1 cellular context compared by ENCODE assay signal in the genomic region with DNA sequence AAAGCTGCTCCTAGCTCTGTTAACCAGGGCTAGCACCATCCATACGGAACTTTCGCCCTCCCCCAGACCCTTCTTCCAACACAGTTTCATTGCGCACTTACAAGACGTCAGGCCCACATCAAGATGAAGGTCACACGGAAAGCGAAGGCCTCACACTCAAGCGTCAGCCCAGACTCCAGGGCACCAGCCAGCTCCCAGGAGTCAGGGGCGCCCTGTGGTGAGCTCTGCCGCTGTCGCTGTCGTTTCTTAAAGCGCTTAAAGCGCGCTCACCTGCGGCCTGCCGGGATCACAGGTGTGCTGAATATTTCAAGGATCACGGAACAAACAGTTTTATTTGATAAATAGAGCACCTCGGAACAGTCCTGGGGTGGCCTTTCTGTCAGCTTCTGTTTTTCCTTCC.
TF ChIP-seq lines count a peak whose summit lies in the region.

No MANE protein-coding gene starts in this region.

TF ChIP-seq in H1, 55 proteins besides CTCF, POLR2A, EP300 and RAD21:
- no peak for TF ChIP-seq BRCA1 (IDR thresholded peaks at IDR 0.05; ENCODE audit: low read depth, low read length)
- no peak for TF ChIP-seq GABPA (IDR thresholded peaks at IDR 0.05; ENCODE audit: borderline replicate concordance, insufficient read depth, low read length)
- no peak for TF ChIP-seq KDM5A (IDR thresholded peaks at IDR 0.05; ENCODE audit: low read length)
- TF ChIP-seq SIRT6 (IDR thresholded peaks at IDR 0.05; ENCODE audit: low read length): no peak
- no peak for TF ChIP-seq SRF (IDR thresholded peaks at IDR 0.05; ENCODE audit: low read depth, low read length)
- no peak for TF ChIP-seq KDM4A (IDR thresholded peaks at IDR 0.05; ENCODE audit: low read depth, low read length, severe bottlenecking)
- no peak for TF ChIP-seq CBX5 (IDR thresholded peaks at IDR 0.05; ENCODE audit: low read depth, low read length)
- no peak for TF ChIP-seq CBX8 (IDR thresholded peaks at IDR 0.05; ENCODE audit: borderline replicate concordance, low read depth, low read length)
- TF ChIP-seq HDAC2 (IDR thresholded peaks at IDR 0.05; ENCODE audit: borderline replicate concordance in 1 of 2, low read depth in 2 of 2, low read length in 2 of 2): no peak
- no peak for TF ChIP-seq POU5F1 (IDR thresholded peaks at IDR 0.05; ENCODE audit: low read depth, low read length)
- no peak for TF ChIP-seq EZH2 (IDR thresholded peaks at IDR 0.05; ENCODE audit: low read depth, low read length, severe bottlenecking)
- no peak for TF ChIP-seq ASH2L (IDR thresholded peaks at IDR 0.05; ENCODE audit: low read length)
- no peak for TF ChIP-seq RFX5 (IDR thresholded peaks at IDR 0.05; ENCODE audit: borderline replicate concordance, low read depth, low read length)
- TF ChIP-seq CEBPB (IDR thresholded peaks at IDR 0.05; ENCODE audit: low read depth, low read length): no peak
- TF ChIP-seq POLR2AphosphoS5 (IDR thresholded peaks at IDR 0.05; ENCODE audit: low read depth, low read length): no peak
- no peak for TF ChIP-seq PHF8 (conservative IDR thresholded peaks at IDR 0.05; ENCODE audit: low read depth, low read length)
- no peak for TF ChIP-seq SAP30 (IDR thresholded peaks at IDR 0.05; ENCODE audit: insufficient read depth, insufficient replicate concordance, low read length)
- no peak for TF ChIP-seq TCF12 (IDR thresholded peaks at IDR 0.05; ENCODE audit: low read depth, low read length)
- no peak for TF ChIP-seq MAFK (IDR thresholded peaks at IDR 0.05; ENCODE audit: low read depth, low read length)
- TF ChIP-seq BACH1 (IDR thresholded peaks at IDR 0.05; ENCODE audit: low read length): no peak
